Comparison of ENCODE assay signal across 1 cellular context in genomic region chr12:128737292-128737966, GRCh38.
TF ChIP-seq lines count a peak whose summit lies in the region.

No MANE protein-coding gene starts in this region.

TF ChIP-seq in SK-N-SH, 30 proteins besides CTCF, POLR2A, EP300 and RAD21 (continued from another document):
- no peak for TF ChIP-seq RXRA (IDR thresholded peaks at IDR 0.05; ENCODE audit: borderline replicate concordance, low read depth)
- no peak for TF ChIP-seq FOXM1 (IDR thresholded peaks at IDR 0.05; ENCODE audit: low read depth)
- TF ChIP-seq GABPA (IDR thresholded peaks at IDR 0.05; ENCODE audit: low read depth) = no peak
- no peak for TF ChIP-seq NRF1 (IDR thresholded peaks at IDR 0.05; ENCODE audit: low read depth, low read length)
- TF ChIP-seq MEF2A (IDR thresholded peaks at IDR 0.05; ENCODE audit: borderline replicate concordance, low read depth) = no peak
- no peak for TF ChIP-seq GATA2 (CRISPR knock-in tag; IDR thresholded peaks at IDR 0.05)
- no peak for TF ChIP-seq FOXJ3 (CRISPR knock-in tag; IDR thresholded peaks at IDR 0.05)
- no peak for TF ChIP-seq USF1 (IDR thresholded peaks at IDR 0.05; ENCODE audit: borderline replicate concordance, low read depth)
